Comparison of ENCODE assay signal across 11 cellular contexts in genomic region chr17:82399030-82399429, GRCh38. TPM values are rescaled to one million over a fixed set of nuclear protein-coding genes. Genes with fewer than 3 reads are reported as not detected.
A peak's percentile ranks its signal among the peaks of the same experiment; 100 is the strongest.
DNase-seq lines count a peak whose midpoint lies in the region; ATAC-seq and TF ChIP-seq lines count a peak whose summit lies in the region.
"Had no signal": no experiment of that assay in that cellular context is flagged by ENCODE, and none has a peak within 500 bp of the region (broad histone marks: within the 10 kb centered on the region; RNA-seq: fewer than 3 reads in every experiment).

No MANE protein-coding gene starts in this region.

- no peak overlapping the region for H3K4me3 ChIP-seq in BLaER1
- H3K4me3 ChIP-seq in osteoblast (ENCODE audit: insufficient read depth, low read length): no peak overlapping the region
- H3K4me3 ChIP-seq in esophagus squamous epithelium: no peak overlapping the region

- TF ChIP-seq POLR2A in esophagus squamous epithelium (IDR thresholded peaks at IDR 0.05): no peak

- intact Hi-C loops in esophagus squamous epithelium (cut with DNase I): no loop called here

- no peak overlapping the region for H3K9ac ChIP-seq in BLaER1

- no peaks in the 10 kb centered on the region for H3K79me2 ChIP-seq in osteoblast (ENCODE audit: insufficient read depth, low read length)

- H2AFZ ChIP-seq in osteoblast (ENCODE audit: low read length): no peak overlapping the region

- no peaks in the 10 kb centered on the region for H3K9me3 ChIP-seq in BLaER1
- H3K9me3 ChIP-seq in osteoblast (ENCODE audit: low read depth, low read length): no peaks in the 10 kb centered on the region
- no peaks in the 10 kb centered on the region for H3K9me3 ChIP-seq in esophagus squamous epithelium

- 46 to 61% methylated on average over 7 to 9 of the region's 14 CpGs for WGBS in esophagus squamous epithelium, 2 donors

- peak; percentile 19 for DNase-seq in NCI-H1092 (lab: John Stamatoyannopoulos, UW)
- DNase-seq in epidermal melanocyte (ENCODE audit: insufficient read length, low spot score): peak; percentile 90
- peak; percentile 92 for DNase-seq in osteoblast (ENCODE audit: insufficient read length, low spot score, missing footprints)
- no peak for DNase-seq in globus pallidus (ENCODE audit: low spot score)
- DNase-seq in esophagus squamous epithelium (lab: John Stamatoyannopoulos, UW): no peak
- DNase-seq: activated T-cell treated with anti-CD3 and anti-CD28 coated beads, Interleukin-2, amount 50 U/mL, for 1 hour; NCI-H748 treated with DMSO at 0.1 percent for 48 hours had no signal

- no peak for TF ChIP-seq CTCF in osteoblast (IDR thresholded peaks at IDR 0.05; ENCODE audit: extremely low read depth, low read depth, low read length)
- no peak for TF ChIP-seq CTCF in esophagus squamous epithelium (IDR thresholded peaks at IDR 0.05)

- H3K4me1 ChIP-seq in BLaER1: peaks cover 45% of the 10 kb centered on the region
- H3K4me1 ChIP-seq in osteoblast (ENCODE audit: insufficient read depth, low read length): peaks cover 12% of the 10 kb centered on the region
- H3K4me1 ChIP-seq in esophagus squamous epithelium: peaks cover 0 to 40% (median 8%) of the 10 kb centered on the region in 3 donors

- ATAC-seq in GM18907 (IDR thresholded peaks at IDR 0.05; ENCODE audit: unreplicated experiment): no peak
- no peak for ATAC-seq in GM19023 (IDR thresholded peaks at IDR 0.05; ENCODE audit: unreplicated experiment)

- H3K4me2 ChIP-seq in BLaER1 (peak overlapping the region; percentile 82), osteoblast (ENCODE audit: insufficient read depth, low read length) (no peak overlapping the region)

- no peak overlapping the region for H3K27ac ChIP-seq in BLaER1
- H3K27ac ChIP-seq in osteoblast (ENCODE audit: low read depth, low read length): no peak overlapping the region
- peak overlapping the region in 1 of 4 donors; percentile 54 for H3K27ac ChIP-seq in esophagus squamous epithelium

- H3K36me3 ChIP-seq in BLaER1: peaks cover 32% of the 10 kb centered on the region
- no peaks in the 10 kb centered on the region for H3K36me3 ChIP-seq in osteoblast (ENCODE audit: insufficient read depth, low read length)
- peaks cover 0 to 76% (median 0%) of the 10 kb centered on the region in 3 donors for H3K36me3 ChIP-seq in esophagus squamous epithelium

- peaks cover 36% of the 10 kb centered on the region for H3K27me3 ChIP-seq in BLaER1
- H3K27me3 ChIP-seq in osteoblast (ENCODE audit: insufficient read depth, low read length): no peaks in the 10 kb centered on the region
- H3K27me3 ChIP-seq in esophagus squamous epithelium: no peaks in the 10 kb centered on the region

- H4K20me1 ChIP-seq in BLaER1 (peaks cover 94% of the 10 kb centered on the region), osteoblast (ENCODE audit: insufficient read depth, low read length) (no peaks in the 10 kb centered on the region)

RNA-seq across cellular contexts. Expression of gene HEXD, which starts 19.1 kb away (rescaled TPM):
- total RNA-seq in osteoblast: 13.0 and 20.3 TPM in 2 replicates
- total RNA-seq in esophagus squamous epithelium: 10 to 100 TPM; 10.6 to 42.0 (median 12.9) TPM

RNA-seq across cellular contexts. Expression of gene OGFOD3, which starts 19.4 kb away (rescaled TPM):
- 25.3 and 27.4 TPM in 2 replicates for total RNA-seq in osteoblast
- 10 to 100 TPM; 11.9 to 26.7 (median 19.4) TPM for total RNA-seq in esophagus squamous epithelium

RNA-seq across cellular contexts. Expression of gene UTS2R, which starts 27.5 kb away (rescaled TPM):
- not detected in 2 replicates for total RNA-seq in osteoblast
- not detected for total RNA-seq in esophagus squamous epithelium
- total RNA-seq: kidney epithelial cell had no signal

RNA-seq across cellular contexts. Expression of gene TEX19, which starts 40.0 kb away (rescaled TPM):
- under 0.01 and 0.29 TPM in 2 replicates for total RNA-seq in osteoblast
- total RNA-seq in esophagus squamous epithelium: not detected
- total RNA-seq: kidney epithelial cell had no signal

RNA-seq across cellular contexts. Expression of gene CYBC1, which starts 51.5 kb away (rescaled TPM):
- total RNA-seq in osteoblast (72.4 and 75.1 TPM in 2 replicates), esophagus squamous epithelium (10 to 100 TPM; 31.7 to 74.3 (median 51.1) TPM)

Comparison
In these comparisons a context has a peak if more than half of its experiments do, and no peak if none do; other contexts are left out.
1. DNase-seq: peak in NCI-H1092 (single experiment), epidermal melanocyte (single experiment) and osteoblast (single experiment); none in globus pallidus (single experiment) and esophagus squamous epithelium (single experiment).